ENCODE assay signal across 9 cellular contexts in the genomic region with DNA sequence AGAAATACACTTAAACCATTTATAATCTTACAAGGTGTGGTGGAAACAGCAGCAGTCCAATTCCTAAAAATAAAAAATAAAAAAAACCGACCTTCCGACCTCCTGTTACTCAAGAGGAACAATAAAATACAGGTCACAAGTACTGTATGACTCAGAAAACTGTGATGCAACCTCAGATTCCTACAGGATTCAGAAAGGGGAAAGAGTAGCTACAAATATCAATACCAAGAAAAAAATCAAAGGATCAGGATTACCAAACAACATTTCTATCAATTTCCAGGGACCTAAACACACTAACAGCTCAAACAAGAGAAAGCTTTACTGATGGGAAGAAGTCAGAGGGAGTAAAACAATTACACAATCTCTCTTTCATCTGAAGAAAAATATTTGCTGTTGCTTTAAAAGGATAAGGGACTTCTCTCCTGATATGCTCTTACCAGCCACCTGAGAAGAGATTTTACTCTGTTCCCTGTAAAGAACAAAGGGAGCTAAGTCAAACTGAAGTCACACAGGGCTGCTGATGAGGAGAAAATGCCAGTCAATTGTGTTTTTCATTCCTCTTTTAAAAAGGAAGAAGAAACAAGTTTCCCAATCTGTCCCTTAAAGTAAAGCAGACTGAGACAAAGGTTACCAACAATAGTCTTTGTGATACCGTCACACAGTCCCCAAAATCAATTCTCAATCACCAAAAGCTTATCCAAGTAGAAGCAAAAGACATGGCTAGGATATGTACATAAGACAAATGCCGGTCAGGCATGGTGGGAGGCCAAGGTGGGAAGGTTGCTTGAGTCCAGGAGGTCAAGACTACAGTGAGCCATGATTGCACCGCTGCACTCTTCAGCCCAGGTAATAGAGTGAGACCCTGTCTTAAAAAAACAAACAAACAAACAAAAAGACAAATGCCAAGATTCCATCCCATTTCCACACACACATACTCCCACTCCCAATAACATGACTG. TPM values are rescaled to one million over a fixed set of nuclear protein-coding genes. Genes with fewer than 3 reads are reported as not detected.
DNase-seq lines count a peak whose midpoint lies in the region; ATAC-seq, FAIRE-seq and TF ChIP-seq lines count a peak whose summit lies in the region.
"Had no signal": no experiment of that assay in that cellular context is flagged by ENCODE, and none has a peak within 500 bp of the region (broad histone marks: within the 10 kb centered on the region; RNA-seq: fewer than 3 reads in every experiment).

No MANE protein-coding gene starts in this region.

- peak; percentile 70 for ATAC-seq in PC-3

- peak overlapping the region; percentile 68 for H3K4me2 ChIP-seq in PC-3 (ENCODE audit: low read length)

- POLR2A ChIA-PET in PC-3 (lab: Charles Lee; ENCODE audit: unreplicated experiment), result interaction anchor here (0.7 kb wide), 1 partner anchor 12 kb away, joined by 3 read pairs; no protein-coding TSS in a partner anchor

- BruUV-seq in PC-3 (replicated peaks; lab: Mats Ljungman, UMichigan), result TSS peak; percentile 91

- no peaks in the 10 kb centered on the region for H3K27me3 ChIP-seq in PC-3 (ENCODE audit: low read length)
- no peaks in the 10 kb centered on the region for H3K27me3 ChIP-seq in MG63

- peaks cover 29% of the 10 kb centered on the region for H3K4me1 Mint-ChIP-seq in nephron

- no peaks in the 10 kb centered on the region for H3K9me3 Mint-ChIP-seq in nephron
- H3K9me3 Mint-ChIP-seq: stimulated activated naive CD8-positive, alpha-beta T cell treated with anti-CD3 and anti-CD28 coated beads, Interleukin-15, Interleukin-2, amounts not matched to agents 100 ng/mL and 50 ng/mL, for 24 hours had no signal

- TF ChIP-seq CTCF in PC-3 (conservative IDR thresholded peaks at IDR 0.05; ENCODE audit: low read depth, low read length) (no peak), nephron (IDR thresholded peaks at IDR 0.05; ENCODE audit: unreplicated experiment in 3 of 3) (no peak)

- no peaks in the 10 kb centered on the region for H3K27me3 Mint-ChIP-seq in nephron (ENCODE audit: low read depth)
- H3K27me3 Mint-ChIP-seq: stimulated activated naive CD8-positive, alpha-beta T cell treated with anti-CD3 and anti-CD28 coated beads, Interleukin-15, Interleukin-2, amounts not matched to agents 100 ng/mL and 50 ng/mL, for 24 hours had no signal

- peak overlapping the region; percentile 13 to 81 (median 61) for H3K27ac Mint-ChIP-seq in nephron
- H3K27ac Mint-ChIP-seq: stimulated activated naive CD8-positive, alpha-beta T cell treated with anti-CD3 and anti-CD28 coated beads, Interleukin-15, Interleukin-2, amounts not matched to agents 100 ng/mL and 50 ng/mL, for 24 hours had no signal

- H3K9me2 ChIP-seq in PC-3 (replicated peaks; ENCODE audit: low read length), result no peaks in the 10 kb centered on the region

- H3K4me3 Mint-ChIP-seq in nephron, result no peak overlapping the region
- H3K4me3 Mint-ChIP-seq: stimulated activated naive CD8-positive, alpha-beta T cell treated with anti-CD3 and anti-CD28 coated beads, Interleukin-15, Interleukin-2, amounts not matched to agents 100 ng/mL and 50 ng/mL, for 24 hours had no signal

- H3K36me3 Mint-ChIP-seq in nephron (ENCODE audit: low read depth), result no peaks in the 10 kb centered on the region

- peak overlapping the region; percentile 25; the same call in 1 of the 2 replicates for H3K4me3 ChIP-seq in PC-3 (ENCODE audit: low read length)
- H3K4me3 ChIP-seq in MG63, result no peak overlapping the region

- H3K9ac ChIP-seq in PC-3 (ENCODE audit: low read length), result no peak overlapping the region

- CTCF ChIA-PET in PC-3 (lab: Charles Lee), result interaction anchor here (0.8 kb wide), 1 partner anchor 65 kb away, joined by 4 read pairs; no protein-coding TSS in a partner anchor

- FAIRE-seq in GM19239 (lab: Jason Lieb, UNC), result peak; percentile 18

- peaks cover 11% of the 10 kb centered on the region for H4K20me1 ChIP-seq in PC-3 (ENCODE audit: low read length)

- peaks cover 36% of the 10 kb centered on the region for H3K4me1 ChIP-seq in PC-3 (ENCODE audit: insufficient read depth, low read length)

- intact Hi-C loops in PC-3 (cut with micrococcal nuclease), result loop anchor here (2.0 kb wide), 1 partner anchor 62 kb away; the partner anchor contains the start of genes ATG13 and HARBI1

- DNase-seq in GM19239 (ENCODE audit: insufficient read length, low spot score) (no peak), PC-3 (peak; percentile 88), epithelial cell of prostate (ENCODE audit: low read depth, low spot score) (peak; percentile 40), NCI-H2107 treated with DMSO at 0.1 percent for 48 hours (lab: John Stamatoyannopoulos, UW; ENCODE audit: unreplicated experiment) (no peak), MG63 (no peak), islet precursor cell (no peak)
- DNase-seq in stimulated activated CD8-positive, alpha-beta memory T cell treated with anti-CD3 and anti-CD28 coated beads, Interleukin-4, amount 100 ng/mL, for 48 hours, result no peak

- no peak overlapping the region for H2AFZ ChIP-seq in PC-3 (ENCODE audit: low read length)

- H3K27ac ChIP-seq in PC-3 (ENCODE audit: low read length) (peak overlapping the region; percentile 56), epithelial cell of prostate (peak overlapping the region; percentile 90)

- H3K36me3 ChIP-seq in PC-3 (ENCODE audit: low read depth, low read length) (no peaks in the 10 kb centered on the region), MG63 (no peaks in the 10 kb centered on the region)

- H3K9me3 ChIP-seq in PC-3 (ENCODE audit: low read length) (no peaks in the 10 kb centered on the region), MG63 (no peaks in the 10 kb centered on the region)

- peaks cover 87% of the 10 kb centered on the region for H3K79me2 ChIP-seq in PC-3 (ENCODE audit: low read length)

- H3F3A ChIP-seq in PC-3 (ENCODE audit: low read length, unreplicated experiment), result peaks cover 6% of the 10 kb centered on the region

RNA-seq across cellular contexts. Expression of gene AMBRA1, which starts 39.3 kb away (rescaled TPM):
- 15.8 and 18.0 TPM in 2 replicates for total RNA-seq in PC-3 (2014; rRNA removed)
- total RNA-seq in MG63 (2014; rRNA removed; shearing (Covaris generic); ENCODE audit: low replicate concordance), result 17.0 and 17.7 TPM in 2 replicates

Comparison
In these comparisons a context has a peak if more than half of its experiments do, and no peak if none do; other contexts are left out.
1. DNase-seq: peak in PC-3 (single experiment) and epithelial cell of prostate (single experiment); none in GM19239 (single experiment), NCI-H2107 treated with DMSO at 0.1 percent for 48 hours (single experiment), MG63 (single experiment), stimulated activated CD8-positive, alpha-beta memory T cell treated with anti-CD3 and anti-CD28 coated beads, Interleukin-4, amount 100 ng/mL, for 48 hours (single experiment) and islet precursor cell (single experiment).